In the genomic region with DNA sequence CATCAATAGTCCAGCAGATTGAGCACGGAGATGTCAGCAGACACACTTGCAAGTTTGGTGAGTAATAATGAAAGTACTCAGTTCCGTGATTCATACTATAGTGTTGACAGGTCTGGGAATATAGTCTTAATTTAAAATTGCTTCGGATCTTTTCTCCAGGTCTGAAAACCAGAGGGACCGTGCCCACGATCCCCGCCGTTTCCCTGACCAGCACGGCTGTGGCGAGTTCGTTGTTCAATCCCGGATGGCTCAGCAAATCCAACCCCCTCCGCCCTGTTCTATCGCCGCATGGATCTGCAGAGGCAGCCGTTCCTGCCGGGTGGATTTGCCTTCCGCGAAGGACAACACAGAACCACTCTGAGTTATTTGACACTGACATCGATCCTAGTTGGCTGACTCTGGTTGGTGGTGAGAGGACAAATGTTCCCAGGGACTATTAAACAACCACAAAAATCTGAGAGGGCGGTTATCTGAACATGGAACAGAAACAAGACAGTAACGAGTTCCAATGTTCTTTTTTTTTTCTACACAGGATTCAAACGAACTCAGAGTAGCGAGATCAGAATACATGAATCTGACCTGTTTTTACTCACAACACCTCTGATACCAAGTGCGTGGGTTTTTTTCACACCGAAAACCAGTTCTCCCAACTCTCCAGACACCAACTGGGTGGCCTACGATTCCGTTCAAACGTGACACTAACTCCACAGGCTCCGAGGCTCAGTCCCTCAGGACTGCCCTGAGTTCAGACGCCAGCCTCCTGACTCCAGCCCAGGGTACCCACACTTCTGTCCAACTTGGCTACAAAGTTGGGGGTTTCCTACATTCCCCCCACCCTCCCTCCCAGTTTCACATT, we compare ENCODE assay signal across 9 cellular contexts. TPM values are rescaled to one million over a fixed set of nuclear protein-coding genes. Genes with fewer than 3 reads are reported as not detected.
DNase-seq lines count a peak whose midpoint lies in the region; ATAC-seq and TF ChIP-seq lines count a peak whose summit lies in the region.
"Had no signal": no experiment of that assay in that cellular context is flagged by ENCODE, and none has a peak within 500 bp of the region (broad histone marks: within the 10 kb centered on the region; RNA-seq: fewer than 3 reads in every experiment).

No MANE protein-coding gene starts in this region.

- H3K4me3 ChIP-seq in AG04449 (ENCODE audit: low read depth, low read length), result peak overlapping the region; percentile 58
- H3K4me3 ChIP-seq in PC-9, result peak overlapping the region; percentile 55; the same call in 1 of the 2 replicates

- H4K20me1 ChIP-seq in PC-9 (ENCODE audit: insufficient read depth), result no peaks in the 10 kb centered on the region

- H3K27me3 ChIP-seq in PC-9 (ENCODE audit: insufficient read depth, low read depth), result no peaks in the 10 kb centered on the region; the same call in 1 of the 2 replicates

- peaks cover 5% of the 10 kb centered on the region; the same call in 1 of the 2 replicates for H3K4me1 ChIP-seq in PC-9 (replicated peaks; ENCODE audit: insufficient read depth)

- H3K36me3 ChIP-seq in PC-9 (ENCODE audit: low read depth), result no peaks in the 10 kb centered on the region

- peaks cover 55% of the 10 kb centered on the region for H3K27me3 Mint-ChIP-seq in neural crest cell (ENCODE audit: low read depth)

- H3K27ac ChIP-seq in PC-9, result no peak overlapping the region

- DNase-seq in AG04449 (ENCODE audit: low read depth, low spot score), result no peak
- peak; percentile 22 to 63 for DNase-seq in PC-9
- DNase-seq in central memory CD4-positive, alpha-beta T cell, result peak; percentile 23
- DNase-seq in neural crest cell (ENCODE audit: low read depth, low spot score), result no peak
- no peak for DNase-seq in retina
- DNase-seq in ecto neural progenitor cell (ENCODE audit: low spot score), result no peak
- DNase-seq: left cardiac atrium had no signal

- peaks cover 17% of the 10 kb centered on the region for H3K4me1 Mint-ChIP-seq in neural crest cell

- H3K4me2 ChIP-seq in PC-9, result peak overlapping the region; percentile 87

- H3K27ac Mint-ChIP-seq in neural crest cell (ENCODE audit: unreplicated experiment), result no peak overlapping the region

- peak overlapping the region; percentile 39 for H3K4me3 Mint-ChIP-seq in neural crest cell

- H3F3A ChIP-seq in PC-9 (ENCODE audit: insufficient read depth, low read depth), result no peaks in the 10 kb centered on the region

- BruUV-seq in PC-9 (replicated peaks; lab: Mats Ljungman, UMichigan), result no TSS peak

- ATAC-seq in GM18517 (IDR thresholded peaks at IDR 0.05; ENCODE audit: unreplicated experiment), result peak; percentile 66
- peak; percentile 51 for ATAC-seq in HG02970 (IDR thresholded peaks at IDR 0.05; ENCODE audit: low FRiP score, unreplicated experiment)

- CTCF ChIA-PET in AG04449 (lab: Yijun Ruan, JAX) (interaction anchor here (3.5 kb wide), 1 partner anchor 11 kb away, joined by 16 read pairs; no protein-coding TSS in a partner anchor), PC-9 (lab: Charles Lee) (no interaction called here)

- H3K79me2 ChIP-seq in PC-9 (ENCODE audit: low read depth), result no peaks in the 10 kb centered on the region

- no peaks in the 10 kb centered on the region for H3K9me2 ChIP-seq in PC-9 (ENCODE audit: insufficient read depth)

- TF ChIP-seq CTCF in AG04449 (IDR thresholded peaks at IDR 0.05; ENCODE audit: insufficient read depth, low read length, missing control alignments), result no peak
- no peak for TF ChIP-seq CTCF in PC-9 (conservative IDR thresholded peaks at IDR 0.05)
- no peak for TF ChIP-seq CTCF in neural crest cell (conservative IDR thresholded peaks at IDR 0.05)

- POLR2A ChIA-PET in AG04449 (lab: Yijun Ruan, JAX) (no interaction called here), PC-9 (lab: Charles Lee; ENCODE audit: unreplicated experiment) (no interaction called here)

- H3K36me3 Mint-ChIP-seq in neural crest cell (ENCODE audit: low read depth), result no peaks in the 10 kb centered on the region

- no peaks in the 10 kb centered on the region for H3K9me3 Mint-ChIP-seq in neural crest cell

- no peaks in the 10 kb centered on the region for H3K9me3 ChIP-seq in PC-9 (ENCODE audit: insufficient read depth, low read depth)

- intact Hi-C loops in PC-9 (cut with micrococcal nuclease; ENCODE audit: unreplicated experiment), result loop anchor here (1.0 kb wide), 1 partner anchor 260 kb away; no protein-coding TSS in a partner anchor

- peak overlapping the region; percentile 46; the same call in 1 of the 2 replicates for H2AFZ ChIP-seq in PC-9

RNA-seq across cellular contexts. Expression of gene RBM17, which starts 52.7 kb away (rescaled TPM):
- 98.2 and 131 TPM in 2 replicates for total RNA-seq in PC-9 (2021)
- total RNA-seq in neural crest cell, result 142 and 156 TPM in 2 replicates

Comparison
In these comparisons a context has a peak if more than half of its experiments do, and no peak if none do; other contexts are left out.
1. DNase-seq: peak in PC-9 (2 of 2) and central memory CD4-positive, alpha-beta T cell (single experiment); none in AG04449 (single experiment), neural crest cell (single experiment), retina (single experiment) and ecto neural progenitor cell (single experiment).